2 cellular contexts compared by ENCODE assay signal in genomic region chr17:49708515-49709161, GRCh38.
TF ChIP-seq lines count a peak whose summit lies in the region.

No MANE protein-coding gene starts in this region.

TF ChIP-seq in GM23338, 12 proteins besides CTCF, POLR2A, EP300 and RAD21 (continued from another document):
- TF ChIP-seq ZNF462 (CRISPR knock-in tag; IDR thresholded peaks at IDR 0.05) (no peak), NANOG (IDR thresholded peaks at IDR 0.05; ENCODE audit: borderline replicate concordance) (no peak), REST (IDR thresholded peaks at IDR 0.05; ENCODE audit: unreplicated experiment) (no peak), STAT1 (IDR thresholded peaks at IDR 0.05; ENCODE audit: unreplicated experiment) (no peak), EZH2 (IDR thresholded peaks at IDR 0.05; ENCODE audit: low read depth, unreplicated experiment) (no peak), ZNF331 (CRISPR knock-in tag; IDR thresholded peaks at IDR 0.05; ENCODE audit: low read depth) (no peak), JUNB (IDR thresholded peaks at IDR 0.05; ENCODE audit: unreplicated experiment) (no peak), ZNF114 (CRISPR knock-in tag; IDR thresholded peaks at IDR 0.05) (no peak), EZH2phosphoT487 (IDR thresholded peaks at IDR 0.05; ENCODE audit: unreplicated experiment) (no peak)

TF ChIP-seq in neural cell, 6 proteins besides CTCF, POLR2A, EP300 and RAD21 (continued from another document):
- TF ChIP-seq REST (IDR thresholded peaks at IDR 0.05; ENCODE audit: borderline replicate concordance) = no peak
- no peak for TF ChIP-seq EZH2 (IDR thresholded peaks at IDR 0.05; ENCODE audit: borderline replicate concordance, insufficient read depth, low read length, poor library complexity, severe bottlenecking)
